20 cellular contexts compared by ENCODE assay signal in the genomic region with DNA sequence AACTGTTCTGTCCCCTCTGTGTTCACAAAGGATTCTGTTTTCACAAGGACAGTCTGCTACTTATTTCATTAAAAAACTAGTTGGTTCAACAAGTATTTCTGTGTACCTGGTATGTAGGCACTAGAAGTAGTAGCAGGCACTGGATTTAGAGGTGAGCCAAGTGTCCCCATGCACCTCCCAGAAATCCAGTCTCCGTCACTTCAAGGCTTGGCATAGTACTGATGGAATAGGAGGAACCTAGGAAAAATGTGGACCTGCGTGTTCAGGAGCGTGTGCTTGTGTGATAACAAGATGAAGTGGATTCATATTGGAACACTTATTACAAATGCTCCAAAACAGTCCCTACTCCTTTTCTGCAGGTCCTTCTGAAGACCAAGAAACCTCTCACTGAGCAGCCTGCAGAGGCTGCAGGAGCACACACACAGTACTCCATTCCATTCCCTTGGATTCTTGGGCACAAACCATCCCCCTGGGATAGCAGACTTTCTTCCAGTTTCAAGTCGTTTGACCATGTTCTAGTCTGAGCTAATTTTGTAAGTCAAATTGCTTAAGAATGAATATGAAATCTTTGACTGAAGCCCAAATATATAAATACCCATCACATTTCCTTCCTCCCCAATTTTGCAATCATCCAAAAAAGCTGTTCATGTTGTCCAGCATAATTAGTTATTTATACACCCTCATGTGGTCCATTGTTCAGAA.
DNase-seq lines count a peak whose midpoint lies in the region; ATAC-seq, FAIRE-seq and TF ChIP-seq lines count a peak whose summit lies in the region.
"Had no signal": no experiment of that assay in that cellular context is flagged by ENCODE, and none has a peak within 500 bp of the region (broad histone marks: within the 10 kb centered on the region; RNA-seq: fewer than 3 reads in every experiment).

No MANE protein-coding gene starts in this region.

- in situ Hi-C loops in G401 (cut with HindIII; ENCODE audit: low sequenced_read_pairs), result no loop called here

- H3K27ac ChIP-seq in Karpas-422 (ENCODE audit: low read length), result no peak overlapping the region
- H3K27ac ChIP-seq in body of pancreas, result peak overlapping the region in 1 of 4 donors; percentile 60
- H3K27ac ChIP-seq in left lung, result peak overlapping the region; percentile 19 to 62
- peak overlapping the region; percentile 17 to 33 (median 18) for H3K27ac ChIP-seq in thyroid gland
- H3K27ac ChIP-seq: SK-N-MC had no signal

- H2AFZ ChIP-seq in Karpas-422 (ENCODE audit: low read length), result no peak overlapping the region; the same call in 1 of the 2 replicates

- H3K36me3 ChIP-seq in Karpas-422 (ENCODE audit: insufficient read depth, low read length) (no peaks in the 10 kb centered on the region), body of pancreas (replicated peaks in 1 of 2; ENCODE audit: insufficient read depth in 1 of 2, low read depth in 2 of 2) (no peaks in the 10 kb centered on the region), left lung (no peaks in the 10 kb centered on the region), thyroid gland (no peaks in the 10 kb centered on the region)
- H3K36me3 ChIP-seq: HAP-1 had no signal

- H3K9me2 ChIP-seq in Karpas-422 (replicated peaks; ENCODE audit: insufficient read depth, low read length), result no peaks in the 10 kb centered on the region

- H3K27me3 ChIP-seq in Karpas-422 (ENCODE audit: low read length), result no peaks in the 10 kb centered on the region
- H3K27me3 ChIP-seq in body of pancreas, result no peaks in the 10 kb centered on the region
- no peaks in the 10 kb centered on the region for H3K27me3 ChIP-seq in left lung
- H3K27me3 ChIP-seq in thyroid gland, result no peaks in the 10 kb centered on the region

- FAIRE-seq in GM12892 (lab: Jason Lieb, UNC), result no peak
- FAIRE-seq: GM12891, urothelium cell line had no signal

- DNase-seq in Karpas-422 (no peak), body of pancreas (no peak), left lung (no peak), thyroid gland (no peak), NCI-H82 (lab: John Stamatoyannopoulos, UW) (no peak), G401 (ENCODE audit: low spot score) (no peak), COLO668 (lab: John Stamatoyannopoulos, UW; ENCODE audit: unreplicated experiment) (no peak), GM12892 (ENCODE audit: insufficient read length) (no peak)
- DNase-seq: activated CD8-positive, alpha-beta T cell treated with anti-CD3 and anti-CD28 coated beads, Interleukin-2, amount 10 ng/mL, durations not matched to agents 7 days and 5 days; CD4-positive, alpha-beta memory T cell; cortex of kidney; IMR-90; NCI-H1105; NCI-H2171 treated with DMSO at 0.1 percent for 48 hours; stimulated activated CD4-positive, alpha-beta T cell treated with anti-CD3 and anti-CD28 coated beads, Interleukin-4, amount 100 ng/mL, for 1 hour had no signal

- H3K4me3 ChIP-seq in Karpas-422 (ENCODE audit: low read length) (no peak overlapping the region), body of pancreas (no peak overlapping the region), left lung (no peak overlapping the region), thyroid gland (replicated peaks in 1 of 3) (no peak overlapping the region)
- H3K4me3 ChIP-seq: HAP-1, SK-N-MC had no signal

- no peaks in the 10 kb centered on the region for H4K20me1 ChIP-seq in Karpas-422 (ENCODE audit: insufficient read depth, low read depth, low read length)

- ATAC-seq in body of pancreas (peak; percentile 63), left lung (peak; percentile 26)
- ATAC-seq: activated CD8-positive, alpha-beta T cell treated with anti-CD3 and anti-CD28 coated beads, Interleukin-2, amount 10 ng/mL, durations not matched to agents 7 days and 5 days; natural killer cell treated with Interleukin-12 subunit alpha and Interleukin-12 subunit beta and Interleukin-15 and Interleukin-18, amount 100 ng/mL, for 72 hours had no signal

- peak overlapping the region; percentile 13 for H3K4me2 ChIP-seq in Karpas-422 (ENCODE audit: low read depth, low read length, poor library complexity, severe bottlenecking)

- no peak overlapping the region for H3K9ac ChIP-seq in Karpas-422 (ENCODE audit: low read length)

- peaks cover 10% of the 10 kb centered on the region for H3K4me1 ChIP-seq in Karpas-422 (ENCODE audit: low read length)
- H3K4me1 ChIP-seq in body of pancreas, result no peaks in the 10 kb centered on the region
- peaks cover 24 to 58% of the 10 kb centered on the region in 2 donors for H3K4me1 ChIP-seq in left lung
- H3K4me1 ChIP-seq in thyroid gland, result peaks cover 10 to 12% of the 10 kb centered on the region in 2 donors
- H3K4me1 ChIP-seq: HAP-1 had no signal

- H3K79me2 ChIP-seq in Karpas-422 (ENCODE audit: low read length), result no peaks in the 10 kb centered on the region

- H3K9me3 ChIP-seq in Karpas-422 (ENCODE audit: low read length) (no peaks in the 10 kb centered on the region), body of pancreas (no peaks in the 10 kb centered on the region), left lung (no peaks in the 10 kb centered on the region), thyroid gland (no peaks in the 10 kb centered on the region)
- H3K9me3 ChIP-seq: HAP-1 had no signal

- no peak for TF ChIP-seq POLR2A in body of pancreas (IDR thresholded peaks at IDR 0.05)
- TF ChIP-seq POLR2A in thyroid gland (IDR thresholded peaks at IDR 0.05), result no peak
- no peak for TF ChIP-seq POLR2A in GM12892 (IDR thresholded peaks at IDR 0.05; ENCODE audit: low read depth, low read length)

- intact Hi-C loops in body of pancreas (cut with DNase I), result no loop called here
- intact Hi-C loops in left lung (cut with DNase I), result no loop called here
- intact Hi-C loops in thyroid gland (cut with DNase I), result no loop called here

- TF ChIP-seq CTCF in body of pancreas (IDR thresholded peaks at IDR 0.05) (no peak), left lung (IDR thresholded peaks at IDR 0.05) (no peak), thyroid gland (IDR thresholded peaks at IDR 0.05) (no peak)

- WGBS in body of pancreas, 2 donors, result 66 to 74% methylated on average over 4 of the region's 4 CpGs
- WGBS in thyroid gland, 2 donors, result 67 to 73% methylated on average over 4 of the region's 4 CpGs
